19 cellular contexts compared by ENCODE assay signal in the genomic region with DNA sequence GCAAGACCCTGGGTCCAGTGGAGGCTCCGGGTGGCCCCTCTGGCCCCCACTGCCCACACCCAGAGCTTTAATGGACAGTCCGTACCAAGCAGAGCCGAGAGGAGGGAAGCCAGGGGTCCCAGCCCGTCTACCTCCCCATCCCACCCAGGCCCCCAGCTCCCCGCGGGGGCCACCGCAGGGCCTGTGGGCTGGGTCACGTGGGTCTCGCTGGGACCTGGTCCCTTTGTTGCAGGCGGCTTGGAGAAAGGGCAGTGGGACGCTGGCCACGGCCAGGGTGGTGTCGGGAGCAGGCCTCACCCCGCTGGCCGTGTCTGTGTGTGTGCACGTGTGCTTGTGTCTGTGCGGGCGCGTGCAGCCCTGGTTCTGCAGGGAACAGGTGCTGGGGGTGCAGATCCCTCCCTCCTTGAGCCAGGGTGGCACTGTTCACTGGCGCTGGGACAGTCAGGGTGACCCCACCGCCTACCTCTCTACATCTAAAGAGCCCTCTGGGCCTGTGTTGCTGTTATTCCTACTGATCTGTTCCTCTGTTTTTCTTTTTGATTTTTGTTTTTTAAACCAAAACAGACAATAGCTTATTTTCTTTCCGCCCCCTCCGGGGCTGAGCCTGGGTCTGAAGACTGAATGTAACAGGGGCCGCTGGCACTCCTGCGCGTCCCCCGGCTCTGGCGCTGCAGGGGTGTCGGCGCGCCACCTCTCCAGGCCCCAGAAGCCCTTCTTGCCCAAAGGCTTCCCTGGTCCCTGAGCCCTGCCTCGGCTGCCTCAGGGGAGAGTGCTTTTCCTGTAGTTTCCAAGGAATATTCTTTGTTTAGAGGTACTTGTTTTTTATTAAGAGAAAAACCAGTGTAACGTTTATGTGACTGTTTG. TPM values are rescaled to one million over a fixed set of nuclear protein-coding genes. Genes with fewer than 3 reads are reported as not detected.
DNase-seq lines count a peak whose midpoint lies in the region; ATAC-seq and TF ChIP-seq lines count a peak whose summit lies in the region.
"Had no signal": no experiment of that assay in that cellular context is flagged by ENCODE, and none has a peak within 500 bp of the region (broad histone marks: within the 10 kb centered on the region; RNA-seq: fewer than 3 reads in every experiment).

No MANE protein-coding gene starts in this region.

- intact Hi-C loops in prostate gland (cut with DNase I), result no loop called here

- H3K36me3 ChIP-seq in RWPE2 (ENCODE audit: low read depth) (no peaks in the 10 kb centered on the region), prostate gland (peaks cover 0 to 3% of the 10 kb centered on the region in 2 donors)
- H3K36me3 ChIP-seq: uterus had no signal

- no peak for ATAC-seq in activated CD4-positive, CD25-positive, alpha-beta regulatory T cell treated with anti-CD3 and anti-CD28 coated beads, Interleukin-2, amount 50 U/mL, for 24 hours
- no peak for ATAC-seq in RWPE2 (ENCODE audit: low read depth)
- ATAC-seq in left lobe of liver, result no peak
- no peak for ATAC-seq in GM19324 (IDR thresholded peaks at IDR 0.05; ENCODE audit: low FRiP score, unreplicated experiment)
- no peak for ATAC-seq in HG03159 (IDR thresholded peaks at IDR 0.05; ENCODE audit: unreplicated experiment)
- ATAC-seq: PC-3 had no signal

- H3K27ac ChIP-seq in RWPE2 (ENCODE audit: poor library complexity, severe bottlenecking) (no peak overlapping the region), prostate gland (no peak overlapping the region)
- H3K27ac ChIP-seq: 22Rv1, GM23248, uterus had no signal

- DNase-seq in activated CD4-positive, CD25-positive, alpha-beta regulatory T cell treated with anti-CD3 and anti-CD28 coated beads, Interleukin-2, amount 50 U/mL, for 72 hours, result peak; percentile 13
- DNase-seq in RWPE2 (ENCODE audit: low spot score), result peak; percentile 59
- DNase-seq in left lobe of liver (ENCODE audit: low spot score), result peak; percentile 44
- DNase-seq in prostate gland (ENCODE audit: low spot score), result peak; percentile 3
- DNase-seq in NCI-H524 (lab: John Stamatoyannopoulos, UW), result no peak
- DNase-seq: DMS79; immature natural killer cell; naive B cell; NCI-H187 treated with DMSO at 0.1 percent for 48 hours; NCI-H345; PC-3; stimulated activated CD4-positive, alpha-beta T cell treated with anti-CD3 and anti-CD28 coated beads, Interleukin-4, amount 100 ng/mL, for 4 hours had no signal

- H3K4me3 ChIP-seq in RWPE2 (ENCODE audit: severe bottlenecking) (no peak overlapping the region), prostate gland (no peak overlapping the region)
- H3K4me3 ChIP-seq: GM12878, GM23248, uterus had no signal

- WGBS in prostate gland, result 93% methylated on average over 32 of the region's 33 CpGs

- TF ChIP-seq CTCF in RWPE2 (IDR thresholded peaks at IDR 0.05; ENCODE audit: poor library complexity, severe bottlenecking), result no peak
- TF ChIP-seq CTCF in prostate gland (IDR thresholded peaks at IDR 0.05), result no peak

- no peaks in the 10 kb centered on the region for H3K4me1 ChIP-seq in RWPE2 (ENCODE audit: insufficient read depth, poor library complexity, severe bottlenecking)
- no peaks in the 10 kb centered on the region for H3K4me1 ChIP-seq in prostate gland (replicated peaks)
- H3K4me1 ChIP-seq: uterus had no signal

- TF ChIP-seq POLR2A in prostate gland (IDR thresholded peaks at IDR 0.05), result no peak

- H3K27me3 ChIP-seq in RWPE2 (ENCODE audit: insufficient read depth, poor library complexity, severe bottlenecking) (no peaks in the 10 kb centered on the region), prostate gland (replicated peaks; ENCODE audit: insufficient read depth) (no peaks in the 10 kb centered on the region)
- H3K27me3 ChIP-seq: uterus had no signal

- H3K9me3 ChIP-seq in RWPE2 (ENCODE audit: severe bottlenecking) (no peaks in the 10 kb centered on the region), prostate gland (no peaks in the 10 kb centered on the region)
- H3K9me3 ChIP-seq: uterus had no signal

RNA-seq across cellular contexts. Expression of gene TMEM191C, which starts 20.1 kb away (rescaled TPM):
- 0.78 TPM for total RNA-seq in left lobe of liver
- 1 to 10 TPM in 1 of 2 donors, under 1 TPM in 1; 0.55 to 6.0 TPM for total RNA-seq in prostate gland

RNA-seq across cellular contexts. Expression of gene HIC2, which starts 29.9 kb away (rescaled TPM):
- 2.1 TPM for total RNA-seq in left lobe of liver
- 10 to 100 TPM in 1 of 2 donors, 1 to 10 TPM in 1; 2.3 to 16.8 TPM for total RNA-seq in prostate gland

Comparison
In these comparisons a context has a peak if more than half of its experiments do, and no peak if none do; other contexts are left out.
1. DNase-seq: peak in activated CD4-positive, CD25-positive, alpha-beta regulatory T cell treated with anti-CD3 and anti-CD28 coated beads, Interleukin-2, amount 50 U/mL, for 72 hours (single experiment), RWPE2 (single experiment), left lobe of liver (single experiment) and prostate gland (single experiment); none in NCI-H524 (0 of 2).